ENCODE assay signal across 21 cellular contexts in genomic region chr18:50832754-50833153, GRCh38. TPM values are rescaled to one million over a fixed set of nuclear protein-coding genes. Genes with fewer than 3 reads are reported as not detected.
DNase-seq lines count a peak whose midpoint lies in the region; ATAC-seq and TF ChIP-seq lines count a peak whose summit lies in the region.
"Had no signal": no experiment of that assay in that cellular context is flagged by ENCODE, and none has a peak within 500 bp of the region (broad histone marks: within the 10 kb centered on the region; RNA-seq: fewer than 3 reads in every experiment).

No MANE protein-coding gene starts in this region.

- H3K36me3 ChIP-seq in OCI-LY7 (ENCODE audit: insufficient read depth, low read length) (no peaks in the 10 kb centered on the region), mammary epithelial cell (ENCODE audit: insufficient read depth, low read length) (no peaks in the 10 kb centered on the region)
- H3K36me3 ChIP-seq: ascending aorta, neural progenitor cell, sigmoid colon had no signal

- intact Hi-C loops in OCI-LY7 (cut with micrococcal nuclease; ENCODE audit: unreplicated experiment) (no loop called here), mammary epithelial cell (cut with micrococcal nuclease) (no loop called here)
- intact Hi-C loops in activated CD8-positive, alpha-beta T cell treated with anti-CD3 and anti-CD28 coated beads for 36 hours (cut with micrococcal nuclease) = no loop called here

- DNase-seq in OCI-LY7 (ENCODE audit: low spot score) (peak; percentile 55), mammary epithelial cell (no peak), AML-193 (lab: John Stamatoyannopoulos, UW) (no peak)
- no peak for DNase-seq in activated CD4-positive, alpha-beta T cell treated with anti-CD3 and anti-CD28 coated beads for 1 hour
- no peak for DNase-seq in activated CD8-positive, alpha-beta T cell treated with anti-CD3 and anti-CD28 coated beads for 36 hours
- DNase-seq: activated CD4-positive, alpha-beta T cell treated with anti-CD3 and anti-CD28 coated beads for 48 hours; NCI-H1092 treated with DMSO at 0.1 percent for 48 hours; NCI-H446 treated with DMSO at 0.1 percent for 48 hours; sigmoid colon; stimulated activated CD4-positive, alpha-beta T cell treated with anti-CD3 and anti-CD28 coated beads, Interleukin-4, amount 100 ng/mL, for 4 hours; stimulated activated naive CD8-positive, alpha-beta T cell treated with anti-CD3 and anti-CD28 coated beads, Interleukin-15, amount 100 ng/mL, for 72 hours had no signal

- H3K9me3 Mint-ChIP-seq in activated CD8-positive, alpha-beta T cell treated with anti-CD3 and anti-CD28 coated beads for 36 hours = no peaks in the 10 kb centered on the region
- H3K9me3 Mint-ChIP-seq: activated T-helper 2 cell treated with anti-CD3 and anti-CD28 coated beads, Interferon-gamma antibody, Interleukin-2, Interleukin-4, amounts not matched to agents 10 μg/mL and 5 μg/mL and 100 μg/mL, durations not matched to agents 14 hours and 24 hours and 36 hours; neural progenitor cell; stimulated activated naive CD8-positive, alpha-beta T cell treated with anti-CD3 and anti-CD28 coated beads, Interleukin-15, amount 100 ng/mL, for 72 hours had no signal

- dilution Hi-C loops in mammary epithelial cell (cut with HindIII; ENCODE audit: low sequenced_read_pairs) = loop anchor here (10.0 kb wide), 1 partner anchor 172 kb away; no protein-coding TSS in a partner anchor

- H3K4me1 ChIP-seq in OCI-LY7 (ENCODE audit: insufficient read depth, low read length, poor library complexity, severe bottlenecking) (peaks cover 45% of the 10 kb centered on the region), mammary epithelial cell (ENCODE audit: insufficient read depth, low read length) (peaks cover 13% of the 10 kb centered on the region)
- H3K4me1 ChIP-seq: ascending aorta, neural progenitor cell had no signal

- BruUV-seq in OCI-LY7 (replicated peaks; lab: Mats Ljungman, UMichigan) (no TSS peak), mammary epithelial cell (replicated peaks; lab: Mats Ljungman, UMichigan) (no TSS peak)

- no peaks in the 10 kb centered on the region for H3K9me2 ChIP-seq in OCI-LY7 (ENCODE audit: insufficient read depth, low read length)

- no peak overlapping the region for H3K27ac Mint-ChIP-seq in activated CD8-positive, alpha-beta T cell treated with anti-CD3 and anti-CD28 coated beads for 36 hours
- H3K27ac Mint-ChIP-seq: activated T-helper 2 cell treated with anti-CD3 and anti-CD28 coated beads, Interferon-gamma antibody, Interleukin-2, Interleukin-4, amounts not matched to agents 10 μg/mL and 5 μg/mL and 100 μg/mL, durations not matched to agents 14 hours and 24 hours and 36 hours; neural progenitor cell; stimulated activated naive CD8-positive, alpha-beta T cell treated with anti-CD3 and anti-CD28 coated beads, Interleukin-15, amount 100 ng/mL, for 72 hours had no signal

- POLR2A ChIA-PET in OCI-LY7 (lab: Charles Lee) = interaction anchor here (0.5 to 1.6 kb wide), 6 partner anchors 11 to 231 kb away, joined by 3 to 6 read pairs (median 4); partner anchors contain the start of genes ELAC1 and MRO
- POLR2A ChIA-PET in activated CD8-positive, alpha-beta T cell treated with anti-CD3 and anti-CD28 coated beads for 36 hours (lab: Charles Lee) = interaction anchor here (2.8 kb wide), 1 partner anchor 46 kb away, joined by 7 read pairs; the partner anchor contains the start of gene ME2

- peaks cover 3% of the 10 kb centered on the region for H3K4me1 Mint-ChIP-seq in activated CD8-positive, alpha-beta T cell treated with anti-CD3 and anti-CD28 coated beads for 36 hours (ENCODE audit: low read depth)
- H3K4me1 Mint-ChIP-seq: neural progenitor cell had no signal

- H3K9ac ChIP-seq in mammary epithelial cell (ENCODE audit: insufficient read depth, low read length) = no peak overlapping the region
- H3K9ac ChIP-seq: neural progenitor cell had no signal

- H3K27ac ChIP-seq in OCI-LY7 (ENCODE audit: low read depth, low read length, poor library complexity, severe bottlenecking) = peak overlapping the region; percentile 51
- no peak overlapping the region for H3K27ac ChIP-seq in mammary epithelial cell (ENCODE audit: insufficient read depth, low read depth, low read length)
- H3K27ac ChIP-seq: ascending aorta, neural progenitor cell, sigmoid colon had no signal

- H3K79me2 ChIP-seq in OCI-LY7 (ENCODE audit: insufficient read depth, low read depth, low read length) (no peaks in the 10 kb centered on the region), mammary epithelial cell (ENCODE audit: insufficient read depth, low read length) (no peaks in the 10 kb centered on the region)

- peak overlapping the region; percentile 81 for H2AFZ ChIP-seq in OCI-LY7 (ENCODE audit: low read length)
- H2AFZ ChIP-seq in mammary epithelial cell (ENCODE audit: low read depth, low read length) = no peak overlapping the region
- H2AFZ ChIP-seq: neural progenitor cell had no signal

- H3K9me3 ChIP-seq in OCI-LY7 (ENCODE audit: low read length) (no peaks in the 10 kb centered on the region), mammary epithelial cell (replicated peaks; ENCODE audit: insufficient read depth, low read length) (no peaks in the 10 kb centered on the region)
- H3K9me3 ChIP-seq: ascending aorta, sigmoid colon had no signal

- in situ Hi-C loops in mammary epithelial cell (cut with MboI; ENCODE audit: low sequenced_read_pairs in 2 of 2) = no loop called here

- peaks cover 4% of the 10 kb centered on the region for H3K27me3 Mint-ChIP-seq in activated CD8-positive, alpha-beta T cell treated with anti-CD3 and anti-CD28 coated beads for 36 hours
- H3K27me3 Mint-ChIP-seq: stimulated activated naive CD8-positive, alpha-beta T cell treated with anti-CD3 and anti-CD28 coated beads, Interleukin-15, amount 100 ng/mL, for 72 hours had no signal

- H4K20me1 ChIP-seq in OCI-LY7 (ENCODE audit: insufficient read depth, low read length) (no peaks in the 10 kb centered on the region), mammary epithelial cell (ENCODE audit: insufficient read depth, low read length) (no peaks in the 10 kb centered on the region)

- peak overlapping the region; percentile 47 for H3K4me2 ChIP-seq in OCI-LY7 (ENCODE audit: low read length)
- no peak overlapping the region for H3K4me2 ChIP-seq in mammary epithelial cell (ENCODE audit: insufficient read depth, low read depth, low read length)
- H3K4me2 ChIP-seq: neural progenitor cell had no signal

- H3K4me3 ChIP-seq in OCI-LY7 (ENCODE audit: low read depth, low read length, poor library complexity, severe bottlenecking) = peak overlapping the region; percentile 7
- H3K4me3 ChIP-seq in mammary epithelial cell (replicated peaks in 1 of 3; ENCODE audit: insufficient read depth in 1 of 3, low read depth in 2 of 3, low read length in 3 of 3) = no peak overlapping the region
- H3K4me3 ChIP-seq: ascending aorta, lung, neural progenitor cell, sigmoid colon had no signal

- no peak overlapping the region for H3K4me3 Mint-ChIP-seq in activated CD8-positive, alpha-beta T cell treated with anti-CD3 and anti-CD28 coated beads for 36 hours
- H3K4me3 Mint-ChIP-seq: neural progenitor cell; stimulated activated naive CD8-positive, alpha-beta T cell treated with anti-CD3 and anti-CD28 coated beads, Interleukin-15, amount 100 ng/mL, for 72 hours had no signal

- no peaks in the 10 kb centered on the region for H3K27me3 ChIP-seq in mammary epithelial cell (ENCODE audit: insufficient read depth, low read length)
- H3K27me3 ChIP-seq: ascending aorta, neural progenitor cell, sigmoid colon had no signal

- CTCF ChIA-PET in OCI-LY7 (lab: Charles Lee; ENCODE audit: unreplicated experiment) (no interaction called here), mammary epithelial cell (lab: Charles Lee; ENCODE audit: low non-redundant PET) (no interaction called here)
- CTCF ChIA-PET in activated CD8-positive, alpha-beta T cell treated with anti-CD3 and anti-CD28 coated beads for 36 hours (lab: Charles Lee) = interaction anchor here (3.8 kb wide), 1 partner anchor 12 kb away, joined by 15 read pairs; the partner anchor contains the start of gene MRO

- TF ChIP-seq CTCF in OCI-LY7 (conservative IDR thresholded peaks at IDR 0.05; ENCODE audit: low read length) (no peak), mammary epithelial cell (conservative IDR thresholded peaks at IDR 0.05 in 1 of 2, IDR thresholded peaks at IDR 0.05 in 1 of 2; ENCODE audit: extremely low read depth in 1 of 2, insufficient read depth in 1 of 2, low read depth in 1 of 2, low read length in 2 of 2) (no peak)
- no peak for TF ChIP-seq CTCF in activated CD8-positive, alpha-beta T cell treated with anti-CD3 and anti-CD28 coated beads for 36 hours (IDR thresholded peaks at IDR 0.05)

- ATAC-seq in GM18517 (IDR thresholded peaks at IDR 0.05; ENCODE audit: unreplicated experiment) = peak; percentile 59
- ATAC-seq in GM21390 (IDR thresholded peaks at IDR 0.05; ENCODE audit: unreplicated experiment) = peak; percentile 63
- peak; percentile 42 for ATAC-seq in HG02981 (IDR thresholded peaks at IDR 0.05; ENCODE audit: unreplicated experiment)
- ATAC-seq in activated CD8-positive, alpha-beta T cell treated with anti-CD3 and anti-CD28 coated beads for 36 hours = no peak
- ATAC-seq: Panc1; stimulated activated naive CD8-positive, alpha-beta T cell treated with anti-CD3 and anti-CD28 coated beads, Interleukin-15, amount 100 ng/mL, for 72 hours had no signal

- no peaks in the 10 kb centered on the region for H3K36me3 Mint-ChIP-seq in activated CD8-positive, alpha-beta T cell treated with anti-CD3 and anti-CD28 coated beads for 36 hours (ENCODE audit: low read depth)
- H3K36me3 Mint-ChIP-seq: neural progenitor cell had no signal

- 94% methylated on average over 2 of the region's 2 CpGs for WGBS in mammary epithelial cell (ENCODE audit: low coverage, missing lambda C conversion rate)

RNA-seq across cellular contexts. Expression of gene MRO, which starts 12.9 kb away (rescaled TPM):
- 0.22 and 1.0 TPM in 2 replicates for total RNA-seq in OCI-LY7 (2014; rRNA removed; shearing (Covaris generic))
- total RNA-seq in OCI-LY7 (2022) = 0.46 TPM in 2 replicates
- total RNA-seq in mammary epithelial cell = not detected
- not detected for polyA plus RNA-seq in mammary epithelial cell
- not detected for polyA minus RNA-seq in mammary epithelial cell
- total RNA-seq in activated CD8-positive, alpha-beta T cell treated with anti-CD3 and anti-CD28 coated beads for 36 hours = not detected
- total RNA-seq: activated T-helper 2 cell treated with anti-CD3 and anti-CD28 coated beads, Interferon-gamma antibody, Interleukin-2, Interleukin-4, amounts not matched to agents 10 μg/mL and 5 μg/mL and 100 μg/mL, durations not matched to agents 14 hours and 24 hours and 36 hours; Daoy had no signal
- polyA plus RNA-seq: BJ had no signal

RNA-seq across cellular contexts. Expression of gene ME2, which starts 46.2 kb away (rescaled TPM):
- 39.0 and 43.2 TPM in 2 replicates for total RNA-seq in OCI-LY7 (2014; rRNA removed; shearing (Covaris generic))
- total RNA-seq in OCI-LY7 (2022) = 62.0 and 64.2 TPM in 2 replicates
- total RNA-seq in mammary epithelial cell = 10 to 100 TPM; 34.3 to 41.5 TPM
- 38.7 TPM for polyA plus RNA-seq in mammary epithelial cell
- 53.1 TPM for polyA minus RNA-seq in mammary epithelial cell
- 100 to 1,000 TPM; 138 to 141 TPM for total RNA-seq in activated CD8-positive, alpha-beta T cell treated with anti-CD3 and anti-CD28 coated beads for 36 hours
